Comparison of ENCODE assay signal across 1 cellular context in genomic region chr3:84958495-84959469, GRCh38.
TF ChIP-seq lines count a peak whose summit lies in the region.

TSS of gene CADM2 (plus strand) at chr3:84958989.

TF ChIP-seq in HepG2, 621 proteins besides CTCF, POLR2A, EP300 and RAD21 (continued from another document and continues in another):
- TF ChIP-seq MAX (IDR thresholded peaks at IDR 0.05) = peak; percentile 67
- TF ChIP-seq EED (CRISPR knock-in tag; IDR thresholded peaks at IDR 0.05) = peak; percentile 60; the same call in 1 of the 2 replicates
- TF ChIP-seq, protein P1, sequence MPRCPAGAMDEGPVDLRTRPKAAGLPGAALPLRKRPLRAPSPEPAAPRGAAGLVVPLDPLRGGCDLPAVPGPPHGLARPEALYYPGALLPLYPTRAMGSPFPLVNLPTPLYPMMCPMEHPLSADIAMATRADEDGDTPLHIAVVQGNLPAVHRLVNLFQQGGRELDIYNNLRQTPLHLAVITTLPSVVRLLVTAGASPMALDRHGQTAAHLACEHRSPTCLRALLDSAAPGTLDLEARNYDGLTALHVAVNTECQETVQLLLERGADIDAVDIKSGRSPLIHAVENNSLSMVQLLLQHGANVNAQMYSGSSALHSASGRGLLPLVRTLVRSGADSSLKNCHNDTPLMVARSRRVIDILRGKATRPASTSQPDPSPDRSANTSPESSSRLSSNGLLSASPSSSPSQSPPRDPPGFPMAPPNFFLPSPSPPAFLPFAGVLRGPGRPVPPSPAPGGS (CRISPR knock-in tag; IDR thresholded peaks at IDR 0.05) = no peak
- TF ChIP-seq, protein P2, sequence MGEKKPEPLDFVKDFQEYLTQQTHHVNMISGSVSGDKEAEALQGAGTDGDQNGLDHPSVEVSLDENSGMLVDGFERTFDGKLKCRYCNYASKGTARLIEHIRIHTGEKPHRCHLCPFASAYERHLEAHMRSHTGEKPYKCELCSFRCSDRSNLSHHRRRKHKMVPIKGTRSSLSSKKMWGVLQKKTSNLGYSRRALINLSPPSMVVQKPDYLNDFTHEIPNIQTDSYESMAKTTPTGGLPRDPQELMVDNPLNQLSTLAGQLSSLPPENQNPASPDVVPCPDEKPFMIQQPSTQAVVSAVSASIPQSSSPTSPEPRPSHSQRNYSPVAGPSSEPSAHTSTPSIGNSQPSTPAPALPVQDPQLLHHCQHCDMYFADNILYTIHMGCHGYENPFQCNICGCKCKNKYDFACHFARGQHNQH (CRISPR knock-in tag; IDR thresholded peaks at IDR 0.05) = no peak
- TF ChIP-seq ZNF260 (CRISPR knock-in tag; IDR thresholded peaks at IDR 0.05; ENCODE audit: borderline replicate concordance, low read depth) = no peak
- 0 out of 2 replicates have a peak, but pooled peaks have one; percentile 52 for TF ChIP-seq KLF12 (CRISPR knock-in tag; IDR thresholded peaks at IDR 0.05; ENCODE audit: borderline replicate concordance)
- no peak for TF ChIP-seq MED13 (CRISPR knock-in tag; IDR thresholded peaks at IDR 0.05)
- 0 out of 2 replicates have a peak, but pooled peaks have one; percentile 23 for TF ChIP-seq PITX1 (CRISPR knock-in tag; IDR thresholded peaks at IDR 0.05)
- peak; percentile 64 for TF ChIP-seq SP2 (CRISPR knock-in tag; IDR thresholded peaks at IDR 0.05)
- TF ChIP-seq LRRFIP1 (CRISPR knock-in tag; conservative IDR thresholded peaks at IDR 0.05) = no peak
- 0 out of 2 replicates have a peak, but pooled peaks have one; percentile 34 for TF ChIP-seq CBX5 (CRISPR knock-in tag; IDR thresholded peaks at IDR 0.05; ENCODE audit: borderline replicate concordance)
- TF ChIP-seq, protein P3, sequence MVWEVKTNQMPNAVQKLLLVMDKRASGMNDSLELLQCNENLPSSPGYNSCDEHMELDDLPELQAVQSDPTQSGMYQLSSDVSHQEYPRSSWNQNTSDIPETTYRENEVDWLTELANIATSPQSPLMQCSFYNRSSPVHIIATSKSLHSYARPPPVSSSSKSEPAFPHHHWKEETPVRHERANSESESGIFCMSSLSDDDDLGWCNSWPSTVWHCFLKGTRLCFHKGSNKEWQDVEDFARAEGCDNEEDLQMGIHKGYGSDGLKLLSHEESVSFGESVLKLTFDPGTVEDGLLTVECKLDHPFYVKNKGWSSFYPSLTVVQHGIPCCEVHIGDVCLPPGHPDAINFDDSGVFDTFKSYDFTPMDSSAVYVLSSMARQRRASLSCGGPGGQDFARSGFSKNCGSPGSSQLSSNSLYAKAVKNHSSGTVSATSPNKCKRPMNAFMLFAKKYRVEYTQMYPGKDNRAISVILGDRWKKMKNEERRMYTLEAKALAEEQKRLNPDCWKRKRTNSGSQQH (CRISPR knock-in tag; IDR thresholded peaks at IDR 0.05; ENCODE audit: low read depth) = 0 out of 2 replicates have a peak, but pooled peaks have one; percentile 58
- TF ChIP-seq MTF2 (CRISPR knock-in tag; IDR thresholded peaks at IDR 0.05; ENCODE audit: borderline replicate concordance) = 0 out of 2 replicates have a peak, but pooled peaks have one; percentile 43
- peak; percentile 99 for TF ChIP-seq HNRNPLL (IDR thresholded peaks at IDR 0.05; ENCODE audit: low read depth, low read length, poor library complexity, severe bottlenecking)
- TF ChIP-seq GATAD2A (CRISPR knock-in tag; IDR thresholded peaks at IDR 0.05) = 0 out of 2 replicates have a peak, but pooled peaks have one; percentile 16
- peak; percentile 29 for TF ChIP-seq SKI (IDR thresholded peaks at IDR 0.05; ENCODE audit: partially characterized antibody)
- 0 out of 2 replicates have a peak, but pooled peaks have one; percentile 26 for TF ChIP-seq ZBTB20 (CRISPR knock-in tag; IDR thresholded peaks at IDR 0.05; ENCODE audit: borderline replicate concordance, low read depth)
- peak; percentile 38; the same call in 1 of the 2 replicates for TF ChIP-seq SP4 (CRISPR knock-in tag; IDR thresholded peaks at IDR 0.05)
- TF ChIP-seq, protein P4, sequence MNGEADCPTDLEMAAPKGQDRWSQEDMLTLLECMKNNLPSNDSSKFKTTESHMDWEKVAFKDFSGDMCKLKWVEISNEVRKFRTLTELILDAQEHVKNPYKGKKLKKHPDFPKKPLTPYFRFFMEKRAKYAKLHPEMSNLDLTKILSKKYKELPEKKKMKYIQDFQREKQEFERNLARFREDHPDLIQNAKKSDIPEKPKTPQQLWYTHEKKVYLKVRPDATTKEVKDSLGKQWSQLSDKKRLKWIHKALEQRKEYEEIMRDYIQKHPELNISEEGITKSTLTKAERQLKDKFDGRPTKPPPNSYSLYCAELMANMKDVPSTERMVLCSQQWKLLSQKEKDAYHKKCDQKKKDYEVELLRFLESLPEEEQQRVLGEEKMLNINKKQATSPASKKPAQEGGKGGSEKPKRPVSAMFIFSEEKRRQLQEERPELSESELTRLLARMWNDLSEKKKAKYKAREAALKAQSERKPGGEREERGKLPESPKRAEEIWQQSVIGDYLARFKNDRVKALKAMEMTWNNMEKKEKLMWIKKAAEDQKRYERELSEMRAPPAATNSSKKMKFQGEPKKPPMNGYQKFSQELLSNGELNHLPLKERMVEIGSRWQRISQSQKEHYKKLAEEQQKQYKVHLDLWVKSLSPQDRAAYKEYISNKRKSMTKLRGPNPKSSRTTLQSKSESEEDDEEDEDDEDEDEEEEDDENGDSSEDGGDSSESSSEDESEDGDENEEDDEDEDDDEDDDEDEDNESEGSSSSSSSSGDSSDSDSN (CRISPR knock-in tag; IDR thresholded peaks at IDR 0.05) = peak; percentile 92
- TF ChIP-seq HOXA3 (CRISPR knock-in tag; IDR thresholded peaks at IDR 0.05) = 0 out of 2 replicates have a peak, but pooled peaks have one; percentile 23
- no peak for TF ChIP-seq NBN (conservative IDR thresholded peaks at IDR 0.05)
- peak; percentile 62 for TF ChIP-seq NFYC (CRISPR knock-in tag; IDR thresholded peaks at IDR 0.05)
- peak; percentile 46; the same call in 1 of the 2 replicates for TF ChIP-seq SALL2 (CRISPR knock-in tag; IDR thresholded peaks at IDR 0.05)
- no peak for TF ChIP-seq SP1 (IDR thresholded peaks at IDR 0.05)
- peak; percentile 7; the same call in 1 of the 2 replicates for TF ChIP-seq SP1 (CRISPR knock-in tag; IDR thresholded peaks at IDR 0.05)
- no peak for TF ChIP-seq KDM3A (CRISPR knock-in tag; IDR thresholded peaks at IDR 0.05; ENCODE audit: low read depth)
- peak; percentile 22; the same call in 1 of the 2 replicates for TF ChIP-seq HDAC1 (CRISPR knock-in tag; IDR thresholded peaks at IDR 0.05)
- 0 out of 2 replicates have a peak, but pooled peaks have one; percentile 5 for TF ChIP-seq ELF3 (CRISPR knock-in tag; IDR thresholded peaks at IDR 0.05)
- TF ChIP-seq GABPB1 (CRISPR knock-in tag; IDR thresholded peaks at IDR 0.05) = peak; percentile 73; the same call in 1 of the 2 replicates
- peak; percentile 16 for TF ChIP-seq FOXC1 (CRISPR knock-in tag; IDR thresholded peaks at IDR 0.05; ENCODE audit: borderline replicate concordance)
- TF ChIP-seq TBL1XR1 (IDR thresholded peaks at IDR 0.05; ENCODE audit: borderline replicate concordance, low read length, partially characterized antibody) = peak; percentile 28
- TF ChIP-seq ARID5B (CRISPR knock-in tag; IDR thresholded peaks at IDR 0.05) = peak; percentile 19; the same call in 1 of the 2 replicates
- TF ChIP-seq ZNF605 (CRISPR knock-in tag; IDR thresholded peaks at IDR 0.05) = 0 out of 2 replicates have a peak, but pooled peaks have one; percentile 30
- peak; percentile 92; the same call in 1 of the 2 replicates for TF ChIP-seq NAIF1 (CRISPR knock-in tag; IDR thresholded peaks at IDR 0.05; ENCODE audit: borderline replicate concordance)
- TF ChIP-seq, protein P5, sequence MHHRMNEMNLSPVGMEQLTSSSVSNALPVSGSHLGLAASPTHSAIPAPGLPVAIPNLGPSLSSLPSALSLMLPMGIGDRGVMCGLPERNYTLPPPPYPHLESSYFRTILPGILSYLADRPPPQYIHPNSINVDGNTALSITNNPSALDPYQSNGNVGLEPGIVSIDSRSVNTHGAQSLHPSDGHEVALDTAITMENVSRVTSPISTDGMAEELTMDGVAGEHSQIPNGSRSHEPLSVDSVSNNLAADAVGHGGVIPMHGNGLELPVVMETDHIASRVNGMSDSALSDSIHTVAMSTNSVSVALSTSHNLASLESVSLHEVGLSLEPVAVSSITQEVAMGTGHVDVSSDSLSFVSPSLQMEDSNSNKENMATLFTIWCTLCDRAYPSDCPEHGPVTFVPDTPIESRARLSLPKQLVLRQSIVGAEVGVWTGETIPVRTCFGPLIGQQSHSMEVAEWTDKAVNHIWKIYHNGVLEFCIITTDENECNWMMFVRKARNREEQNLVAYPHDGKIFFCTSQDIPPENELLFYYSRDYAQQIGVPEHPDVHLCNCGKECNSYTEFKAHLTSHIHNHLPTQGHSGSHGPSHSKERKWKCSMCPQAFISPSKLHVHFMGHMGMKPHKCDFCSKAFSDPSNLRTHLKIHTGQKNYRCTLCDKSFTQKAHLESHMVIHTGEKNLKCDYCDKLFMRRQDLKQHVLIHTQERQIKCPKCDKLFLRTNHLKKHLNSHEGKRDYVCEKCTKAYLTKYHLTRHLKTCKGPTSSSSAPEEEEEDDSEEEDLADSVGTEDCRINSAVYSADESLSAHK (CRISPR knock-in tag; IDR thresholded peaks at IDR 0.05; ENCODE audit: borderline replicate concordance) = no peak
- no peak for TF ChIP-seq ZNF432 (CRISPR knock-in tag; IDR thresholded peaks at IDR 0.05; ENCODE audit: borderline replicate concordance)
- TF ChIP-seq ZSCAN31 (CRISPR knock-in tag; IDR thresholded peaks at IDR 0.05; ENCODE audit: low read depth) = 0 out of 2 replicates have a peak, but pooled peaks have one; percentile 20
- peak; percentile 39 for TF ChIP-seq KDM2A (CRISPR knock-in tag; IDR thresholded peaks at IDR 0.05; ENCODE audit: borderline replicate concordance, low read depth)
- TF ChIP-seq, protein P6, sequence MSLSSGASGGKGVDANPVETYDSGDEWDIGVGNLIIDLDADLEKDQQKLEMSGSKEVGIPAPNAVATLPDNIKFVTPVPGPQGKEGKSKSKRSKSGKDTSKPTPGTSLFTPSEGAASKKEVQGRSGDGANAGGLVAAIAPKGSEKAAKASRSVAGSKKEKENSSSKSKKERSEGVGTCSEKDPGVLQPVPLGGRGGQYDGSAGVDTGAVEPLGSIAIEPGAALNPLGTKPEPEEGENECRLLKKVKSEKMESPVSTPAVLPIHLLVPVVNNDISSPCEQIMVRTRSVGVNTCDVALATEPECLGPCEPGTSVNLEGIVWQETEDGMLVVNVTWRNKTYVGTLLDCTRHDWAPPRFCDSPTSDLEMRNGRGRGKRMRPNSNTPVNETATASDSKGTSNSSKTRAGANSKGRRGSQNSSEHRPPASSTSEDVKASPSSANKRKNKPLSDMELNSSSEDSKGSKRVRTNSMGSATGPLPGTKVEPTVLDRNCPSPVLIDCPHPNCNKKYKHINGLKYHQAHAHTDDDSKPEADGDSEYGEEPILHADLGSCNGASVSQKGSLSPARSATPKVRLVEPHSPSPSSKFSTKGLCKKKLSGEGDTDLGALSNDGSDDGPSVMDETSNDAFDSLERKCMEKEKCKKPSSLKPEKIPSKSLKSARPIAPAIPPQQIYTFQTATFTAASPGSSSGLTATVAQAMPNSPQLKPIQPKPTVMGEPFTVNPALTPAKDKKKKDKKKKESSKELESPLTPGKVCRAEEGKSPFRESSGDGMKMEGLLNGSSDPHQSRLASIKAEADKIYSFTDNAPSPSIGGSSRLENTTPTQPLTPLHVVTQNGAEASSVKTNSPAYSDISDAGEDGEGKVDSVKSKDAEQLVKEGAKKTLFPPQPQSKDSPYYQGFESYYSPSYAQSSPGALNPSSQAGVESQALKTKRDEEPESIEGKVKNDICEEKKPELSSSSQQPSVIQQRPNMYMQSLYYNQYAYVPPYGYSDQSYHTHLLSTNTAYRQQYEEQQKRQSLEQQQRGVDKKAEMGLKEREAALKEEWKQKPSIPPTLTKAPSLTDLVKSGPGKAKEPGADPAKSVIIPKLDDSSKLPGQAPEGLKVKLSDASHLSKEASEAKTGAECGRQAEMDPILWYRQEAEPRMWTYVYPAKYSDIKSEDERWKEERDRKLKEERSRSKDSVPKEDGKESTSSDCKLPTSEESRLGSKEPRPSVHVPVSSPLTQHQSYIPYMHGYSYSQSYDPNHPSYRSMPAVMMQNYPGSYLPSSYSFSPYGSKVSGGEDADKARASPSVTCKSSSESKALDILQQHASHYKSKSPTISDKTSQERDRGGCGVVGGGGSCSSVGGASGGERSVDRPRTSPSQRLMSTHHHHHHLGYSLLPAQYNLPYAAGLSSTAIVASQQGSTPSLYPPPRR (CRISPR knock-in tag; IDR thresholded peaks at IDR 0.05; ENCODE audit: borderline replicate concordance) = no peak
